ENCODE assay signal across 11 cellular contexts in genomic region chr1:43563779-43564616, GRCh38. TPM values are rescaled to one million over a fixed set of nuclear protein-coding genes. Genes with fewer than 3 reads are reported as not detected.
A peak's percentile ranks its signal among the peaks of the same experiment; 100 is the strongest.
DNase-seq lines count a peak whose midpoint lies in the region; ATAC-seq, FAIRE-seq and TF ChIP-seq lines count a peak whose summit lies in the region.
"Had no signal": no experiment of that assay in that cellular context is flagged by ENCODE, and none has a peak within 500 bp of the region (broad histone marks: within the 10 kb centered on the region; RNA-seq: fewer than 3 reads in every experiment).

No MANE protein-coding gene starts in this region.

- peak overlapping the region; percentile 94 for H3K27ac Mint-ChIP-seq in mesothelial cell of epicardium

- no peak for TF ChIP-seq RAD21 in K562 (CRISPR knock-in tag; conservative IDR thresholded peaks at IDR 0.05 in 1 of 2, IDR thresholded peaks at IDR 0.05 in 1 of 2)

- H3K27me3 ChIP-seq in K562 (ENCODE audit: control insufficient read depth in 2 of 2, insufficient read depth in 2 of 2, low read length in 2 of 2) (peaks cover 32 to 94% of the 10 kb centered on the region in 2 experiments; a peak in 4 of 5 replicates), thymus (ENCODE audit: control insufficient read depth, insufficient read depth) (no peaks in the 10 kb centered on the region)

- POLR2A ChIA-PET in K562 (lab: Yijun Ruan, JAX): interaction anchor here (0.6 to 1.9 kb wide), 5 partner anchors 9 to 19 kb away, joined by 3 to 8 read pairs (median 4); no protein-coding TSS in a partner anchor

- no peak overlapping the region for H3K4me2 ChIP-seq in K562 (ENCODE audit: insufficient read depth, low read length)
- H3K4me2 ChIP-seq: A549 had no signal

- H3K27ac ChIP-seq in K562 (ENCODE audit: extremely low read depth, low read depth, low read length) (no peak overlapping the region), thymus (ENCODE audit: low read depth) (peak overlapping the region; percentile 61), kidney (ENCODE audit: low read depth in 2 of 2, low read length in 2 of 2) (no peak overlapping the region)

- TF ChIP-seq EP300 in K562 (IDR thresholded peaks at IDR 0.05; ENCODE audit: low read length): no peak

- no peaks in the 10 kb centered on the region for H3K79me2 ChIP-seq in K562 (ENCODE audit: control insufficient read depth, insufficient read depth, low read length)

- intact Hi-C loops in K562 (cut with micrococcal nuclease): no loop called here
- intact Hi-C loops in kidney (cut with DNase I): no loop called here

- CTCF ChIA-PET in K562 (lab: Yijun Ruan, JAX; ENCODE audit: low intra/inter-chr PET ratio): no interaction called here

- TF ChIP-seq POLR2A in K562 (conservative IDR thresholded peaks at IDR 0.05): no peak

- DNase-seq in NCI-H446 (lab: John Stamatoyannopoulos, UW): peak; percentile 9 to 37
- DNase-seq in NCI-H446 treated with DMSO at 0.1 percent for 48 hours (lab: John Stamatoyannopoulos, UW): no peak
- no peak for DNase-seq in K562 (ENCODE audit: extremely low read depth in 1 of 4, low spot score in 3 of 4)
- DNase-seq in mesothelial cell of epicardium (ENCODE audit: low spot score in 2 of 2, unreplicated experiment in 2 of 2): peak; percentile 40 to 74
- DNase-seq in kidney: no peak
- DNase-seq: GF-D8, left colon had no signal

- TF ChIP-seq CTCF in K562 (IDR thresholded peaks at IDR 0.05 in 2 of 3, conservative IDR thresholded peaks at IDR 0.05 in 1 of 3; ENCODE audit: insufficient read depth in 2 of 3, low read depth in 1 of 3, low read length in 3 of 3) (no peak), mesothelial cell of epicardium (IDR thresholded peaks at IDR 0.05; ENCODE audit: unreplicated experiment) (no peak), kidney (IDR thresholded peaks at IDR 0.05; ENCODE audit: borderline replicate concordance, extremely low read depth, insufficient read depth) (no peak)

- no peak overlapping the region for H2AFZ ChIP-seq in K562 (ENCODE audit: low read depth, low read length)

- no peaks in the 10 kb centered on the region for H3K27me3 Mint-ChIP-seq in mesothelial cell of epicardium (ENCODE audit: low read depth)

- H3K4me3 Mint-ChIP-seq in mesothelial cell of epicardium: peak overlapping the region; percentile 20

- ATAC-seq in K562 (no peak; the same call in 2 of the 3 replicates), HG02678 (IDR thresholded peaks at IDR 0.05; ENCODE audit: unreplicated experiment) (no peak), HG03025 (IDR thresholded peaks at IDR 0.05; ENCODE audit: low FRiP score, unreplicated experiment) (no peak)
- ATAC-seq: left colon had no signal

- peaks cover 3% of the 10 kb centered on the region for H3K36me3 Mint-ChIP-seq in mesothelial cell of epicardium

- H3K4me3 ChIP-seq in K562 (no peak overlapping the region), thymus (ENCODE audit: low read length) (no peak overlapping the region), kidney (ENCODE audit: low read length in 2 of 2) (no peak overlapping the region)
- H3K4me3 ChIP-seq: A549 had no signal

- peaks cover 4 to 17% of the 10 kb centered on the region in 2 experiments; a peak in 4 of 5 replicates for H3K4me1 ChIP-seq in K562 (replicated peaks in 1 of 2; ENCODE audit: control insufficient read depth in 2 of 2, insufficient read depth in 2 of 2, low read length in 2 of 2)
- H3K4me1 ChIP-seq in thymus (ENCODE audit: control insufficient read depth, insufficient read depth, low read length): peaks cover 4% of the 10 kb centered on the region
- peaks cover 4 to 18% of the 10 kb centered on the region in 2 donors for H3K4me1 ChIP-seq in kidney (ENCODE audit: control insufficient read depth in 1 of 2, insufficient read depth in 1 of 2, low read depth in 1 of 2, low read length in 2 of 2)
- H3K4me1 ChIP-seq: A549 had no signal

- no peaks in the 10 kb centered on the region for H3K9me3 Mint-ChIP-seq in mesothelial cell of epicardium

- H3K4me1 Mint-ChIP-seq in mesothelial cell of epicardium: peaks cover 45% of the 10 kb centered on the region

- peaks cover 10% of the 10 kb centered on the region for H3K9me1 ChIP-seq in K562 (ENCODE audit: control insufficient read depth, insufficient read depth, low read length)

- 10% methylated on average over 20 of the region's 20 CpGs for WGBS in K562 (ENCODE audit: insufficient coverage, low coverage, missing lambda C conversion rate)
- 94% methylated on average over 20 of the region's 20 CpGs for WGBS in thymus

- peak; percentile 6 for FAIRE-seq in K562 (lab: Jason Lieb, UNC)
- no peak for FAIRE-seq in kidney (lab: Jason Lieb, UNC)
- FAIRE-seq: A549 had no signal

- peaks cover 63% of the 10 kb centered on the region for H4K20me1 ChIP-seq in K562 (replicated peaks; ENCODE audit: control insufficient read depth, insufficient read depth, low read length)

- in situ Hi-C loops in K562 (cut with MboI): no loop called here

- H3K36me3 ChIP-seq in K562 (ENCODE audit: control insufficient read depth, insufficient read depth, low read length): no peaks in the 10 kb centered on the region
- H3K36me3 ChIP-seq in thymus (ENCODE audit: control insufficient read depth, insufficient read depth): no peaks in the 10 kb centered on the region
- no peaks in the 10 kb centered on the region for H3K36me3 ChIP-seq in kidney (ENCODE audit: control insufficient read depth in 1 of 2, insufficient read depth in 2 of 2, low read length in 2 of 2)

- BruUV-seq in K562 (replicated peaks; lab: Mats Ljungman, UMichigan): no TSS peak

- H3K9ac ChIP-seq in K562 (ENCODE audit: insufficient read depth in 1 of 2, low read depth in 2 of 2, low read length in 2 of 2) (no peak overlapping the region; a peak in 1 of 4 replicates), kidney (ENCODE audit: low read length in 2 of 2) (no peak overlapping the region)

- no peaks in the 10 kb centered on the region for H3K9me3 ChIP-seq in K562 (replicated peaks; ENCODE audit: control insufficient read depth, insufficient read depth, low read depth, low read length)
- no peaks in the 10 kb centered on the region for H3K9me3 ChIP-seq in thymus (ENCODE audit: control insufficient read depth)
- H3K9me3 ChIP-seq in kidney (ENCODE audit: control insufficient read depth in 1 of 2, low read length in 2 of 2): no peaks in the 10 kb centered on the region
- H3K9me3 ChIP-seq: A549 had no signal

TF ChIP-seq in K562, 482 proteins besides CTCF, POLR2A, EP300 and RAD21 (continues in another document):
- TF ChIP-seq KAT8 (IDR thresholded peaks at IDR 0.05; ENCODE audit: low read depth): no peak
- no peak for TF ChIP-seq CLOCK (CRISPR knock-in tag; IDR thresholded peaks at IDR 0.05; ENCODE audit: borderline replicate concordance)
- TF ChIP-seq USF2 (CRISPR knock-in tag; IDR thresholded peaks at IDR 0.05): no peak
- no peak for TF ChIP-seq WHSC1 (IDR thresholded peaks at IDR 0.05; ENCODE audit: low read length)
- TF ChIP-seq ZNF644 (tag; IDR thresholded peaks at IDR 0.05; ENCODE audit: low read depth): no peak

RNA-seq across cellular contexts. Expression of gene PTPRF, which starts 33.3 kb away (rescaled TPM):
- total RNA-seq in K562 (2011; cell fraction: chromatin; rRNA removed; ENCODE audit: low replicate concordance): 17.5 and 46.4 TPM in 2 replicates
- 18.8 and 22.8 TPM in 2 replicates for total RNA-seq in K562 (2011; cell fraction: nucleolus; rRNA removed)
- total RNA-seq in K562 (2011; cell fraction: nucleoplasm; rRNA removed): 14.9 and 27.1 TPM in 2 replicates
- total RNA-seq in K562 (2014; rRNA removed) (1.1 and 1.5 TPM in 2 replicates), K562 (2014; rRNA removed; fragmentation: Illumina TruSeq; extraction: Trizol) (0.41 and 1.1 TPM in 2 replicates), K562 (2015; rRNA removed; fragmentation: Illumina TruSeq; extraction: Trizol) (0.08 and 0.51 TPM in 2 replicates), K562 (2021) (3.3 and 4.2 TPM in 2 replicates), mesothelial cell of epicardium (464 to 475 TPM (median 471 TPM) in 3 replicates), kidney (197 TPM)
- polyA plus RNA-seq in K562 (2011; rRNA removed) (4.3 and 12.0 TPM in 2 replicates), K562 (2014; fragmentation: Illumina TruSeq; extraction: Trizol) (1.1 and 1.4 TPM in 2 replicates), K562 (2014; fragmentation: Nextera tagmentation; extraction: Ambion mirVana) (under 1 TPM; 0.13 to 0.20 TPM), K562 (2014; rRNA removed) (0.90 and 1.2 TPM in 2 replicates), thymus (40.6 TPM), kidney (ENCODE audit: insufficient read depth, low read depth, low replicate concordance) (39.5 TPM)
- polyA plus RNA-seq in K562 (2011; cell fraction: cytosol; rRNA removed): 5.1 and 6.0 TPM in 2 replicates
- polyA plus RNA-seq in K562 (2011; cell fraction: nucleus; rRNA removed): 13.9 and 24.1 TPM in 2 replicates
- 0.86 and 1.5 TPM in 2 replicates for polyA plus RNA-seq in K562 (2012)
- polyA minus RNA-seq in K562 (2011; rRNA and poly(A)+ RNA removed): 8.6 and 12.7 TPM in 2 replicates
- polyA minus RNA-seq in K562 (2011; cell fraction: cytosol; rRNA and poly(A)+ RNA removed): 5.7 and 22.0 TPM in 2 replicates
- polyA minus RNA-seq in K562 (2011; cell fraction: nucleus; rRNA and poly(A)+ RNA removed): 5.0 and 8.4 TPM in 2 replicates

Comparison
In these comparisons a context has a peak if more than half of its experiments do, and no peak if none do; other contexts are left out.
1. DNase-seq: peak in NCI-H446 (2 of 2) and mesothelial cell of epicardium (2 of 2); none in NCI-H446 treated with DMSO at 0.1 percent for 48 hours (single experiment), K562 (0 of 4) and kidney (single experiment).